Comparison of ENCODE assay signal across 28 cellular contexts in genomic region chr2:38016177-38016576, GRCh38. TPM values are rescaled to one million over a fixed set of nuclear protein-coding genes. Genes with fewer than 3 reads are reported as not detected.
DNase-seq lines count a peak whose midpoint lies in the region; ATAC-seq, FAIRE-seq and TF ChIP-seq lines count a peak whose summit lies in the region.
"Had no signal": no experiment of that assay in that cellular context is flagged by ENCODE, and none has a peak within 500 bp of the region (broad histone marks: within the 10 kb centered on the region; RNA-seq: fewer than 3 reads in every experiment).

No MANE protein-coding gene starts in this region.

- intact Hi-C loops in heart right ventricle (cut with DNase I): no loop called here

- H3K4me3 ChIP-seq in HEK293 (ENCODE audit: low read depth, low read length): no peak overlapping the region
- H3K4me3 ChIP-seq in heart right ventricle: no peak overlapping the region
- no peak overlapping the region for H3K4me3 ChIP-seq in Peyer's patch
- H3K4me3 ChIP-seq: cardiac muscle cell, gastrocnemius medialis, GM12878, GM23338, ovary, right lobe of liver, suprapubic skin, vagina had no signal

- DNase-seq in CD1c-positive myeloid dendritic cell (ENCODE audit: extremely low spot score): peak; percentile 40
- peak; percentile 60 for DNase-seq in RCC 7860 (ENCODE audit: low spot score)
- DNase-seq in foreskin keratinocyte: peak; percentile 42 to 56
- DNase-seq in heart right ventricle: no peak
- no peak for DNase-seq in Peyer's patch
- DNase-seq in kidney glomerular epithelial cell (lab: John Stamatoyannopoulos, UW): no peak
- DNase-seq: activated CD4-positive, alpha-beta T cell treated with anti-CD3 and anti-CD28 coated beads, Interleukin-2, amount 10 ng/mL, durations not matched to agents 7 days and 5 days; activated CD8-positive, alpha-beta memory T cell treated with anti-CD3 and anti-CD28 coated beads, Interleukin-2, amount 50 U/mL, for 4 hours; activated gamma-delta T cell treated with Interleukin-2 at 50 U/mL for 16 hours; DMS 273 treated with DMSO at 0.1 percent for 48 hours; gastrocnemius medialis; naive thymus-derived CD8-positive, alpha-beta T cell; NCI-H1417 treated with DMSO at 0.1 percent for 48 hours; NCI-H2171 treated with DMSO at 0.1 percent for 48 hours; ovary; right lobe of liver; SHP77 treated with DMSO at 0.1 percent for 48 hours; stimulated activated CD4-positive, alpha-beta T cell treated with anti-CD3 and anti-CD28 coated beads, Interleukin-15, amount 100 ng/mL, for 24 hours had no signal

- H3K4me1 ChIP-seq in HEK293 (ENCODE audit: control insufficient read depth, insufficient read depth, low read length) (peaks cover 24% of the 10 kb centered on the region), foreskin keratinocyte (peaks cover 8% of the 10 kb centered on the region), heart right ventricle (no peaks in the 10 kb centered on the region), Peyer's patch (no peaks in the 10 kb centered on the region)
- H3K4me1 ChIP-seq: gastrocnemius medialis, right lobe of liver, suprapubic skin had no signal

- H3K27ac ChIP-seq in HEK293 (ENCODE audit: extremely low read depth, low read depth, low read length) (no peak overlapping the region), foreskin keratinocyte (peak overlapping the region; percentile 69), heart right ventricle (no peak overlapping the region), Peyer's patch (no peak overlapping the region)
- H3K27ac ChIP-seq: C4-2B, cardiac muscle cell, gastrocnemius medialis, ovary, right lobe of liver, suprapubic skin, vagina had no signal

- no peaks in the 10 kb centered on the region for H3K9me3 ChIP-seq in HEK293 (ENCODE audit: control insufficient read depth, insufficient read depth, low read depth, low read length)
- no peaks in the 10 kb centered on the region for H3K9me3 ChIP-seq in heart right ventricle
- no peaks in the 10 kb centered on the region for H3K9me3 ChIP-seq in Peyer's patch
- H3K9me3 ChIP-seq: gastrocnemius medialis, ovary, right lobe of liver, suprapubic skin, vagina had no signal

- H3K36me3 ChIP-seq in HEK293 (ENCODE audit: control insufficient read depth in 2 of 2, insufficient read depth in 1 of 2, low read length in 2 of 2) (no peaks in the 10 kb centered on the region), heart right ventricle (peaks cover 0 to 5% (median 0%) of the 10 kb centered on the region in 9 donors), Peyer's patch (peaks cover 0 to 10% (median 0%) of the 10 kb centered on the region in 3 donors)
- H3K36me3 ChIP-seq: cardiac muscle cell, gastrocnemius medialis, ovary, right lobe of liver, suprapubic skin, vagina had no signal

- ATAC-seq in foreskin keratinocyte (peak; percentile 76), heart right ventricle (no peak), HG03139 (IDR thresholded peaks at IDR 0.05; ENCODE audit: unreplicated experiment) (no peak)
- ATAC-seq: gastrocnemius medialis; GM12878; GM23338; naive thymus-derived CD8-positive, alpha-beta T cell had no signal

- POLR2A ChIA-PET in HEK293 (lab: Yijun Ruan, JAX): no interaction called here

- FAIRE-seq in RCC 7860 (lab: Jason Lieb, UNC): peak; percentile 71
- FAIRE-seq: endothelial cell of umbilical vein, GM12878, keratinocyte had no signal

- no peaks in the 10 kb centered on the region for H3K27me3 ChIP-seq in foreskin keratinocyte
- no peaks in the 10 kb centered on the region for H3K27me3 ChIP-seq in heart right ventricle
- no peaks in the 10 kb centered on the region for H3K27me3 ChIP-seq in Peyer's patch
- H3K27me3 ChIP-seq: cardiac muscle cell, gastrocnemius medialis, ovary, right lobe of liver, suprapubic skin, vagina had no signal

- TF ChIP-seq CTCF in HEK293 (tag by site-specific recombination; IDR thresholded peaks at IDR 0.05) (no peak), foreskin keratinocyte (conservative IDR thresholded peaks at IDR 0.05) (no peak), heart right ventricle (IDR thresholded peaks at IDR 0.05) (no peak), Peyer's patch (IDR thresholded peaks at IDR 0.05) (no peak)

- no peak for TF ChIP-seq POLR2A in Peyer's patch (IDR thresholded peaks at IDR 0.05)

- WGBS in heart right ventricle, 2 donors: 92 to 98% methylated on average over 2 of the region's 2 CpGs

- CTCF ChIA-PET in HEK293 (lab: Yijun Ruan, JAX): interaction anchor here (0.6 kb wide), 1 partner anchor 248 kb away, joined by 3 read pairs; no protein-coding TSS in a partner anchor

TF ChIP-seq in HEK293, 187 proteins besides CTCF, POLR2A, EP300 and RAD21:
- no peak for TF ChIP-seq ZNF624 (tag by site-specific recombination; IDR thresholded peaks at IDR 0.05)
- no peak for TF ChIP-seq ZNF777 (tag by site-specific recombination; IDR thresholded peaks at IDR 0.05; ENCODE audit: borderline replicate concordance)
- no peak for TF ChIP-seq ZFP37 (tag by site-specific recombination; IDR thresholded peaks at IDR 0.05)
- no peak for TF ChIP-seq ZNF174 (tag by site-specific recombination; IDR thresholded peaks at IDR 0.05)
- TF ChIP-seq PRDM10 (tag by site-specific recombination; IDR thresholded peaks at IDR 0.05): peak; percentile 52; the same call in 1 of the 2 replicates

RNA-seq across cellular contexts. Expression of gene CYP1B1, which starts 59.8 kb away (rescaled TPM):
- total RNA-seq in foreskin keratinocyte (0.17 and 0.25 TPM in 2 replicates), heart right ventricle (10 to 100 TPM in 9 of 10 donors, 1 to 10 TPM in 1; 8.5 to 89.3 (median 18.6) TPM), Peyer's patch (10 to 100 TPM in 3 of 4 donors, 1 to 10 TPM in 1; 4.9 to 16.5 (median 12.8) TPM)
- polyA plus RNA-seq in foreskin keratinocyte (0.06 and 0.07 TPM in 2 replicates), heart right ventricle (1 to 10 TPM; 7.2 to 7.9 TPM)
- total RNA-seq: cardiac muscle cell, endothelial cell of umbilical vein had no signal

Comparison
In these comparisons a context has a peak if more than half of its experiments do, and no peak if none do; other contexts are left out.
1. DNase-seq: peak in CD1c-positive myeloid dendritic cell (single experiment), RCC 7860 (single experiment) and foreskin keratinocyte (2 of 2); none in heart right ventricle (0 of 2), Peyer's patch (0 of 3) and kidney glomerular epithelial cell (single experiment).